In genomic region chr18:22691988-22692710, GRCh38 we compare ENCODE assay signal across 13 cellular contexts.
A peak's percentile ranks its signal among the peaks of the same experiment; 100 is the strongest.
DNase-seq lines count a peak whose midpoint lies in the region; ATAC-seq and TF ChIP-seq lines count a peak whose summit lies in the region.
"Had no signal": no experiment of that assay in that cellular context is flagged by ENCODE, and none has a peak within 500 bp of the region (broad histone marks: within the 10 kb centered on the region; RNA-seq: fewer than 3 reads in every experiment).

No MANE protein-coding gene starts in this region.

- DNase-seq in CD1c-positive myeloid dendritic cell (ENCODE audit: extremely low spot score) = peak; percentile 66
- peak; percentile 61 for DNase-seq in MV-4-11 (lab: John Stamatoyannopoulos, UW)
- no peak for DNase-seq in chondrocyte (ENCODE audit: low spot score)
- DNase-seq in osteocyte (ENCODE audit: extremely low spot score, unreplicated experiment) = no peak
- no peak for DNase-seq in NCI-H2227 (lab: John Stamatoyannopoulos, UW; ENCODE audit: unreplicated experiment)
- DNase-seq in activated CD4-positive, CD25-positive, alpha-beta regulatory T cell (lab: John Stamatoyannopoulos, UW) = no peak
- DNase-seq: activated CD4-positive, alpha-beta memory T cell treated with anti-CD3 and anti-CD28 coated beads, Interleukin-2, amount 10 ng/mL, durations not matched to agents 7 days and 5 days; activated naive CD4-positive, alpha-beta T cell treated with anti-CD3 and anti-CD28 coated beads, Interleukin-2, amount 10 ng/mL, durations not matched to agents 7 days and 5 days; COR-L47; effector CD4-positive, alpha-beta T cell; NCI-H1417 treated with DMSO at 0.1 percent for 48 hours had no signal

- H3K36me3 Mint-ChIP-seq in chondrocyte (ENCODE audit: low read depth) (peaks cover under 1% of the 10 kb centered on the region), osteocyte (ENCODE audit: unreplicated experiment) (no peaks in the 10 kb centered on the region)
- H3K36me3 Mint-ChIP-seq: activated naive CD4-positive, alpha-beta T cell treated with anti-CD3 and anti-CD28 coated beads, Interleukin-2, amount 10 ng/mL, durations not matched to agents 7 days and 5 days had no signal

- TF ChIP-seq CTCF in chondrocyte (IDR thresholded peaks at IDR 0.05) = no peak
- TF ChIP-seq CTCF in osteocyte (IDR thresholded peaks at IDR 0.05) = no peak

- H3K27ac Mint-ChIP-seq in chondrocyte (ENCODE audit: unreplicated experiment) (peak overlapping the region; percentile 83), osteocyte (ENCODE audit: unreplicated experiment) (peak overlapping the region; percentile 56)
- H3K27ac Mint-ChIP-seq: activated CD4-positive, alpha-beta memory T cell treated with anti-CD3 and anti-CD28 coated beads, Interleukin-2, amount 10 ng/mL, durations not matched to agents 7 days and 5 days; activated naive CD4-positive, alpha-beta T cell treated with anti-CD3 and anti-CD28 coated beads, Interleukin-2, amount 10 ng/mL, durations not matched to agents 7 days and 5 days had no signal

- H3K4me3 Mint-ChIP-seq in chondrocyte (ENCODE audit: unreplicated experiment) (no peak overlapping the region), osteocyte (ENCODE audit: unreplicated experiment) (no peak overlapping the region)
- H3K4me3 Mint-ChIP-seq: activated CD4-positive, alpha-beta memory T cell treated with anti-CD3 and anti-CD28 coated beads, Interleukin-2, amount 10 ng/mL, durations not matched to agents 7 days and 5 days; activated naive CD4-positive, alpha-beta T cell treated with anti-CD3 and anti-CD28 coated beads, Interleukin-2, amount 10 ng/mL, durations not matched to agents 7 days and 5 days had no signal

- ATAC-seq in GM19023 (IDR thresholded peaks at IDR 0.05; ENCODE audit: unreplicated experiment) = no peak
- no peak for ATAC-seq in HG03095 (IDR thresholded peaks at IDR 0.05; ENCODE audit: unreplicated experiment)

- H3K9me3 Mint-ChIP-seq in chondrocyte (ENCODE audit: low read depth) (peaks cover under 1% of the 10 kb centered on the region), osteocyte (ENCODE audit: unreplicated experiment) (peaks cover 3% of the 10 kb centered on the region)
- H3K9me3 Mint-ChIP-seq: activated CD4-positive, alpha-beta memory T cell treated with anti-CD3 and anti-CD28 coated beads, Interleukin-2, amount 10 ng/mL, durations not matched to agents 7 days and 5 days; activated naive CD4-positive, alpha-beta T cell treated with anti-CD3 and anti-CD28 coated beads, Interleukin-2, amount 10 ng/mL, durations not matched to agents 7 days and 5 days had no signal

- H3K27me3 Mint-ChIP-seq in chondrocyte (ENCODE audit: low read depth) = no peaks in the 10 kb centered on the region
- no peaks in the 10 kb centered on the region for H3K27me3 Mint-ChIP-seq in osteocyte (ENCODE audit: unreplicated experiment)
- H3K27me3 Mint-ChIP-seq: activated CD4-positive, alpha-beta memory T cell treated with anti-CD3 and anti-CD28 coated beads, Interleukin-2, amount 10 ng/mL, durations not matched to agents 7 days and 5 days had no signal

- H3K4me1 Mint-ChIP-seq in chondrocyte (ENCODE audit: low read depth) (peaks cover 31% of the 10 kb centered on the region), osteocyte (ENCODE audit: unreplicated experiment) (peaks cover 32% of the 10 kb centered on the region)
- H3K4me1 Mint-ChIP-seq: activated CD4-positive, alpha-beta memory T cell treated with anti-CD3 and anti-CD28 coated beads, Interleukin-2, amount 10 ng/mL, durations not matched to agents 7 days and 5 days; activated naive CD4-positive, alpha-beta T cell treated with anti-CD3 and anti-CD28 coated beads, Interleukin-2, amount 10 ng/mL, durations not matched to agents 7 days and 5 days had no signal

Comparison
In these comparisons a context has a peak if more than half of its experiments do, and no peak if none do; other contexts are left out.
1. DNase-seq: peak in CD1c-positive myeloid dendritic cell (single experiment) and MV-4-11 (single experiment); none in chondrocyte (single experiment), osteocyte (single experiment), NCI-H2227 (single experiment) and activated CD4-positive, CD25-positive, alpha-beta regulatory T cell (0 of 4).